ENCODE assay signal across 8 cellular contexts in genomic region chr11:123166095-123166559, GRCh38. TPM values are rescaled to one million over a fixed set of nuclear protein-coding genes. Genes with fewer than 3 reads are reported as not detected.
A peak's percentile ranks its signal among the peaks of the same experiment; 100 is the strongest.
DNase-seq lines count a peak whose midpoint lies in the region; ATAC-seq, FAIRE-seq and TF ChIP-seq lines count a peak whose summit lies in the region.

No MANE protein-coding gene starts in this region.

- peak; percentile 86 for DNase-seq in ELF-1 (ENCODE audit: low read depth, low spot score)
- DNase-seq in LHCN-M2 (ENCODE audit: low read depth), result peak; percentile 41
- peak; percentile 61 for DNase-seq in bronchial epithelial cell (ENCODE audit: low read depth)
- DNase-seq in mesenteric fat pad (ENCODE audit: low spot score), result peak; percentile 28
- DNase-seq in NK-92 (lab: John Stamatoyannopoulos, UW; ENCODE audit: unreplicated experiment), result no peak
- DNase-seq in GM03348 (ENCODE audit: low spot score), result no peak

- H3K27me3 ChIP-seq in bronchial epithelial cell (ENCODE audit: control insufficient read depth, insufficient read depth, low read length), result no peaks in the 10 kb centered on the region

- FAIRE-seq in bronchial epithelial cell (lab: Jason Lieb, UNC), result no peak

- peak; percentile 77 for TF ChIP-seq CTCF in bronchial epithelial cell (IDR thresholded peaks at IDR 0.05; ENCODE audit: insufficient read depth, low read length, severe bottlenecking)

- no peak overlapping the region for H3K4me3 ChIP-seq in bronchial epithelial cell (ENCODE audit: low read depth, low read length)

- ATAC-seq in HG02798 (IDR thresholded peaks at IDR 0.05; ENCODE audit: poor library complexity, unreplicated experiment), result no peak
- ATAC-seq in GM18909 (IDR thresholded peaks at IDR 0.05; ENCODE audit: poor library complexity, unreplicated experiment), result no peak

- peaks cover 2% of the 10 kb centered on the region for H3K36me3 ChIP-seq in bronchial epithelial cell (ENCODE audit: control insufficient read depth, insufficient read depth, low read length)

RNA-seq across cellular contexts. Expression of gene CLMP, which starts 28.9 kb away (rescaled TPM):
- total RNA-seq in LHCN-M2 (2014; rRNA removed) (65.3 and 68.0 TPM in 2 replicates), bronchial epithelial cell (9.7 and 34.5 TPM in 2 replicates), mesenteric fat pad (199 TPM)
- polyA plus RNA-seq in LHCN-M2 (2012), result 6.2 TPM

Comparison
In these comparisons a context has a peak if more than half of its experiments do, and no peak if none do; other contexts are left out.
1. DNase-seq: peak in ELF-1 (single experiment), LHCN-M2 (single experiment), bronchial epithelial cell (single experiment) and mesenteric fat pad (single experiment); none in NK-92 (single experiment) and GM03348 (single experiment).